ENCODE assay signal across 19 cellular contexts in the genomic region with DNA sequence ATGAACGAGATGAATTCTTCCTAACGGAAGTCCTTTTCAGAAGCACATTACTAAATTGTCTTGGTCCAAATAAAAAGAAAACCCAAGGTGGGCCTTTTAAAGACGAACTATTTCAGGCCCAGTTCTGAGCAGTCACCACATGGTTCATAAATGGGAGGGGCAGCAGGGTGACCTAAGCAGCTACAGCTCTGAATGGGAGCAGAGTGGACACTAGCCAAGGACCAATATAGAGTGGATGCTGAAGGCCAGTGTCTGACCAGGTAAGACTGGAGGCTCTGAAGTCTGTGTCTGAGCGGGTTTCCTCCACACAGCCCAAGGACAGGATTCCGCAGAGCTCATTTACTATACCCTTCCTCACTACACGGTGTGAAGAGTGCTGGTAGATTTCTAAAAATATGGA.
DNase-seq lines count a peak whose midpoint lies in the region; FAIRE-seq and TF ChIP-seq lines count a peak whose summit lies in the region.
"Had no signal": no experiment of that assay in that cellular context is flagged by ENCODE, and none has a peak within 500 bp of the region (broad histone marks: within the 10 kb centered on the region; RNA-seq: fewer than 3 reads in every experiment).

No MANE protein-coding gene starts in this region.

- H3K4ac ChIP-seq in H9 (ENCODE audit: low read depth, low read length) = no peak overlapping the region
- H3K4ac ChIP-seq in H1 (replicated peaks; ENCODE audit: insufficient read length, low read depth, low read length) = no peak overlapping the region

- H2BK15ac ChIP-seq in H9 (ENCODE audit: low read depth, low read length) = no peak overlapping the region
- H2BK15ac ChIP-seq in H1 (ENCODE audit: low read length) = no peak overlapping the region

- H3T11ph ChIP-seq in H9 (ENCODE audit: low read length) = no peak overlapping the region

- H3K56ac ChIP-seq in H9 (ENCODE audit: insufficient read length, low read depth, low read length) (no peak overlapping the region), H1 (replicated peaks; ENCODE audit: insufficient read length, low read depth, low read length) (no peak overlapping the region)

- H2BK5ac ChIP-seq in H9 (ENCODE audit: insufficient read length, low read length) = no peak overlapping the region
- no peak overlapping the region for H2BK5ac ChIP-seq in H1 (ENCODE audit: low read depth, low read length)

- H3K9me3 ChIP-seq in H9 (ENCODE audit: control insufficient read depth, low read depth, low read length) (no peaks in the 10 kb centered on the region), H1 (ENCODE audit: insufficient read depth in 2 of 2, low read depth in 1 of 2, low read length in 1 of 2) (peaks cover 4% of the 10 kb centered on the region in 2 experiments; a peak in 2 of 4 replicates)

- H3K27ac Mint-ChIP-seq in H9 (no peak overlapping the region), nephron (peak overlapping the region in 2 of 3 experiments; percentile 78 to 79), progenitor cell of endocrine pancreas (no peak overlapping the region)
- H3K27ac Mint-ChIP-seq: CD8-positive, alpha-beta T cell; IgD-negative memory B cell had no signal

- no peaks in the 10 kb centered on the region for H4K20me1 ChIP-seq in H9 (ENCODE audit: control insufficient read depth, insufficient read depth, insufficient read length)
- no peaks in the 10 kb centered on the region for H4K20me1 ChIP-seq in H1 (replicated peaks in 1 of 2; ENCODE audit: control insufficient read depth in 1 of 2, insufficient read depth in 2 of 2, low read length in 2 of 2)
- H4K20me1 ChIP-seq: BLaER1 had no signal

- no peak for FAIRE-seq in H1 (lab: Jason Lieb, UNC)
- FAIRE-seq: A549, GM12878, HTR-8/SVneo had no signal

- TF ChIP-seq RAD21 in H1 (IDR thresholded peaks at IDR 0.05 in 1 of 2, conservative IDR thresholded peaks at IDR 0.05 in 1 of 2; ENCODE audit: low read depth in 2 of 2, low read length in 2 of 2) = no peak

- H3K79me2 ChIP-seq in H9 (ENCODE audit: insufficient read depth, low read length) = no peaks in the 10 kb centered on the region
- H3K79me2 ChIP-seq in H1 (ENCODE audit: control insufficient read depth in 1 of 2, insufficient read depth in 2 of 2, low read length in 2 of 2) = no peaks in the 10 kb centered on the region

- no peaks in the 10 kb centered on the region for H3K23me2 ChIP-seq in H9 (ENCODE audit: insufficient read length, low read depth, low read length, poor library complexity, severe bottlenecking)
- no peaks in the 10 kb centered on the region for H3K23me2 ChIP-seq in H1 (ENCODE audit: low read depth, low read length)

- TF ChIP-seq POLR2A in H1 (IDR thresholded peaks at IDR 0.05; ENCODE audit: control extremely low read depth in 1 of 2, low read depth in 2 of 2, low read length in 2 of 2) = no peak

- TF ChIP-seq CTCF in H9 (conservative IDR thresholded peaks at IDR 0.05) = no peak
- TF ChIP-seq CTCF in H1 (IDR thresholded peaks at IDR 0.05; ENCODE audit: control extremely low read depth in 1 of 3, insufficient read depth in 1 of 3, low read depth in 1 of 3, low read length in 3 of 3) = no peak
- TF ChIP-seq CTCF in nephron (IDR thresholded peaks at IDR 0.05; ENCODE audit: unreplicated experiment in 3 of 3) = no peak
- TF ChIP-seq CTCF in coronary artery (IDR thresholded peaks at IDR 0.05) = no peak
- no peak for TF ChIP-seq CTCF in progenitor cell of endocrine pancreas (IDR thresholded peaks at IDR 0.05; ENCODE audit: unreplicated experiment)

- POLR2A ChIA-PET in H1 (lab: Charles Lee; ENCODE audit: partially characterized antibody) = no interaction called here

- H2BK20ac ChIP-seq in H9 (ENCODE audit: low read depth, low read length, poor library complexity, severe bottlenecking) (no peak overlapping the region), H1 (ENCODE audit: low read length) (no peak overlapping the region)

- H4K91ac ChIP-seq in H9 (ENCODE audit: insufficient read length, low read depth, low read length) (no peak overlapping the region), H1 (replicated peaks; ENCODE audit: insufficient read length, low read length) (no peak overlapping the region)

- peak overlapping the region; percentile 36; the same call in 1 of the 2 replicates for H3K14ac ChIP-seq in H9 (ENCODE audit: insufficient read depth, low read length)
- no peak overlapping the region for H3K14ac ChIP-seq in H1 (ENCODE audit: insufficient read length)

- no peak overlapping the region for H3K4me3 Mint-ChIP-seq in H9
- H3K4me3 Mint-ChIP-seq in nephron = no peak overlapping the region
- H3K4me3 Mint-ChIP-seq in progenitor cell of endocrine pancreas (ENCODE audit: low read depth) = no peak overlapping the region
- H3K4me3 Mint-ChIP-seq: CD8-positive, alpha-beta T cell; IgD-negative memory B cell had no signal

- CTCF ChIA-PET in H1 (lab: Charles Lee; ENCODE audit: partially characterized antibody) = interaction anchor here (0.5 kb wide), 1 partner anchor 74 kb away, joined by 3 read pairs; no protein-coding TSS in a partner anchor

- no peak overlapping the region for H2BK12ac ChIP-seq in H9 (ENCODE audit: insufficient read length, low read depth, low read length)
- peak overlapping the region; percentile 68; the same call in 1 of the 2 replicates for H2BK12ac ChIP-seq in H1 (ENCODE audit: low read depth, low read length)

- H3K4me2 ChIP-seq in H9 (ENCODE audit: insufficient read depth, insufficient read length, low read length) (no peak overlapping the region), H1 (ENCODE audit: insufficient read depth in 1 of 2, low read depth in 2 of 2, low read length in 2 of 2) (no peak overlapping the region)
- H3K4me2 ChIP-seq: A549, BLaER1 had no signal

- no peak overlapping the region for H3K23ac ChIP-seq in H9 (ENCODE audit: insufficient read length, low read depth, low read length)
- no peak overlapping the region for H3K23ac ChIP-seq in H1 (ENCODE audit: insufficient read length)

- H3K4me1 ChIP-seq in H9 (ENCODE audit: insufficient read depth, low read length) (no peaks in the 10 kb centered on the region; the same call in 1 of the 2 replicates), H1 (replicated peaks in 1 of 4; ENCODE audit: control insufficient read depth in 3 of 4, insufficient read depth in 4 of 4, low read length in 3 of 4) (peaks cover 0 to 5% (median 0%) of the 10 kb centered on the region in 4 experiments; a peak in 2 of 7 replicates)
- H3K4me1 ChIP-seq: A549, BLaER1 had no signal

- no peak overlapping the region for H3K4me3 ChIP-seq in H1 (ENCODE audit: extremely low read depth in 1 of 4, insufficient read depth in 2 of 4, low read depth in 3 of 4, low read length in 4 of 4)
- no peak overlapping the region for H3K4me3 ChIP-seq in coronary artery
- H3K4me3 ChIP-seq: A549, BLaER1, GM12878 had no signal

- peaks cover 8 to 21% of the 10 kb centered on the region in 2 experiments for H3K4me1 Mint-ChIP-seq in H9
- H3K4me1 Mint-ChIP-seq in nephron = peaks cover 21% of the 10 kb centered on the region
- no peaks in the 10 kb centered on the region for H3K4me1 Mint-ChIP-seq in progenitor cell of endocrine pancreas (ENCODE audit: low read depth)
- H3K4me1 Mint-ChIP-seq: IgD-negative memory B cell had no signal

- no peak overlapping the region for H2AK5ac ChIP-seq in H9 (ENCODE audit: insufficient read length, low read length)
- H2AK5ac ChIP-seq in H1 (ENCODE audit: low read depth, low read length) = no peak overlapping the region

- no peak overlapping the region for H4K5ac ChIP-seq in H9 (ENCODE audit: insufficient read length, low read depth, low read length)
- no peak overlapping the region for H4K5ac ChIP-seq in H1 (ENCODE audit: insufficient read length, low read depth, low read length)

- H4K8ac ChIP-seq in H9 (replicated peaks; ENCODE audit: insufficient read length, low read depth, low read length) (no peak overlapping the region), H1 (ENCODE audit: extremely low read depth, insufficient read depth, low read length) (no peak overlapping the region; the same call in 1 of the 2 replicates)

- H3K27me3 Mint-ChIP-seq in H9 (ENCODE audit: low read depth) (no peaks in the 10 kb centered on the region; the same call in 1 of the 2 replicates), nephron (ENCODE audit: low read depth) (no peaks in the 10 kb centered on the region), progenitor cell of endocrine pancreas (no peaks in the 10 kb centered on the region)

- H2BK120ac ChIP-seq in H9 (ENCODE audit: low read depth, low read length, poor library complexity, severe bottlenecking) = no peak overlapping the region
- H2BK120ac ChIP-seq in H1 (replicated peaks; ENCODE audit: low read depth, low read length) = no peak overlapping the region

- H3K27ac ChIP-seq in H9 (ENCODE audit: insufficient read length, low read depth, low read length) (no peak overlapping the region), H1 (ENCODE audit: low read depth, low read length) (no peak overlapping the region), coronary artery (no peak overlapping the region)
- H3K27ac ChIP-seq: A549, BLaER1 had no signal

- WGBS in H9 (ENCODE audit: extremely low coverage, insufficient read length, low lambda C conversion rate) = no CpG with 5 or more reads among the region's 6 CpGs
- WGBS in H1 (ENCODE audit: extremely low coverage in 1 of 2, insufficient coverage in 1 of 2, insufficient read length in 1 of 2, insufficient replicate concordance in 2 of 2, low coverage in 1 of 2, low lambda C conversion rate in 2 of 2, missing lambda C conversion rate in 1 of 2), 2 experiments = 95% methylated on average over 6 of the region's 6 CpGs; no CpG with 5 or more reads in 1 of the 2 experiments

- H3K18ac ChIP-seq in H9 (ENCODE audit: insufficient read length, low read depth, low read length) (no peak overlapping the region), H1 (ENCODE audit: extremely low read depth, low read length) (no peak overlapping the region)

- H3K36me3 Mint-ChIP-seq in H9 (ENCODE audit: insufficient read depth in 1 of 3, low read depth in 3 of 3) (peaks cover 0 to 19% (median 6%) of the 10 kb centered on the region in 3 experiments; a peak in 5 of 7 replicates), nephron (ENCODE audit: low read depth) (no peaks in the 10 kb centered on the region), progenitor cell of endocrine pancreas (ENCODE audit: insufficient read depth) (peaks cover 4% of the 10 kb centered on the region)
- H3K36me3 Mint-ChIP-seq: CD8-positive, alpha-beta T cell had no signal

- H3K36me3 ChIP-seq in H1 (ENCODE audit: control insufficient read depth in 2 of 4, insufficient read depth in 4 of 4, low read length in 3 of 4) = no peaks in the 10 kb centered on the region
- H3K36me3 ChIP-seq: BLaER1 had no signal

- TF ChIP-seq EP300 in H1 (IDR thresholded peaks at IDR 0.05; ENCODE audit: borderline replicate concordance in 1 of 2, low read depth in 2 of 2, low read length in 2 of 2) = no peak

- H3K79me1 ChIP-seq in H9 (ENCODE audit: insufficient read depth, low read depth, low read length, poor library complexity, severe bottlenecking) (no peaks in the 10 kb centered on the region), H1 (ENCODE audit: low read depth, low read length) (no peaks in the 10 kb centered on the region)

- H2AFZ ChIP-seq in H9 (ENCODE audit: low read length) (no peak overlapping the region), H1 (ENCODE audit: low read length) (0 out of 2 replicates have a peak overlapping the region, but pooled peaks have one; percentile 51)

- peaks cover 13 to 16% of the 10 kb centered on the region in 2 experiments for H3K9me3 Mint-ChIP-seq in H9
- H3K9me3 Mint-ChIP-seq in nephron = peaks cover 17% of the 10 kb centered on the region
- peaks cover 14% of the 10 kb centered on the region for H3K9me3 Mint-ChIP-seq in progenitor cell of endocrine pancreas (ENCODE audit: low read depth)

- DNase-seq in H9 = no peak
- DNase-seq in H1 (ENCODE audit: low read depth in 1 of 2, low spot score in 2 of 2) = no peak
- no peak for DNase-seq in coronary artery (ENCODE audit: low spot score)
- DNase-seq in NCI-H128 (lab: John Stamatoyannopoulos, UW; ENCODE audit: unreplicated experiment) = no peak
- DNase-seq in progenitor cell of endocrine pancreas (ENCODE audit: low spot score, unreplicated experiment) = no peak
- DNase-seq: Calu3; CD8-positive, alpha-beta T cell; DMS 273 treated with DMSO at 0.1 percent for 48 hours; DMS53; DND-41; EL; H7; KBM-7 had no signal

- H3K27me3 ChIP-seq in H9 (ENCODE audit: insufficient read depth, low read length) (no peaks in the 10 kb centered on the region), H1 (replicated peaks in 1 of 4; ENCODE audit: control insufficient read depth in 3 of 4, extremely low read depth in 1 of 4, insufficient read depth in 3 of 4, low read length in 3 of 4) (no peaks in the 10 kb centered on the region)
- H3K27me3 ChIP-seq: BLaER1 had no signal

- H3K9ac ChIP-seq in H9 (ENCODE audit: extremely low read depth, insufficient read length, low read length) = no peak overlapping the region
- no peak overlapping the region for H3K9ac ChIP-seq in H1 (replicated peaks in 1 of 4; ENCODE audit: extremely low read depth in 1 of 4, low read depth in 3 of 4, low read length in 3 of 4)
- H3K9ac ChIP-seq: BLaER1 had no signal

Comparison
In these comparisons a context has a peak if more than half of its experiments do, and no peak if none do; other contexts are left out.
1. H3K27ac Mint-ChIP-seq: peak in nephron (2 of 3); none in H9 (0 of 3) and progenitor cell of endocrine pancreas (single experiment).